In the genomic region with DNA sequence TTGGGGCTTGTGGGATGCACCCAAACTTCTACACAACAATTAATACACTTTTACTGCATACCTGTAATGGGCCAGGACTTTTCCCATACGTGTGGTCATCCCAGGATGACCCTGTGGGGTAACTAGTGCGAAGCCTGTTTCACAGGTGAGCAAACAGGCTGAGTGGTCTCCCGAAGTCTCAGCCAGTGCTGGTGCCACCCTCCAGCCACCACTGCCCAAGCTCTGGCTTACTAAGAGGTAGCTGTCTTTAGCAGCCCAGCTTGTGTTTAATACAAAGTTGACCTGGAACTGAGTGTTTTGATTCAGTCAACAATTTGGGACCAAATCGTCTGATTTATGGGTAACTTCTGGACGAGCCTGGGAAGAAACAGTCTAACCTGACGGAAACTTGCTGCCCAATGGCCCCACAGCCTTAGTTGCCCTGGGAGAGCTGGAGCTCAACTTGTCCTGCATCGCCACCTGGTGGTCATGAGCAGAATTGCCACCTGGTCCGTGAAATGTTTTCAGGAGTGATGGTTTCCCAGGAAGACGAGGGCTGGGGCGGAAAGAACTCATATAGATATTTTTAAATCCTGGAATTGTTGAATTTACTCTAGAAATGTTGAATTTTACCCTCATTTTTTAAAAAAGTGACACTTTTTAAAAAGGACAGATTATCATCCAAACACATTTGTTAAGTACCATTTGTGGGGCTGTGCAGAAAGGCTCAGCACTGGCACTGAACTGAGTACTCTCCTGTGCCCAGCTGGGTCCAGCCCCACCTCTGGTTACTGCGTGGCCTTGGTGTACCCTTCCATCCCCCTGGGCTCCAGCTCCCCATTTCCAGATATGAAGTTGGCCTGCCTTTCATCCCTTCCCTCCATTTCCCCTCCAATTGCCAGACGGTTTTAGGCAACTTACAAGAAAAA, we compare ENCODE assay signal across 9 cellular contexts.
DNase-seq lines count a peak whose midpoint lies in the region; TF ChIP-seq lines count a peak whose summit lies in the region.
"Had no signal": no experiment of that assay in that cellular context is flagged by ENCODE, and none has a peak within 500 bp of the region (broad histone marks: within the 10 kb centered on the region; RNA-seq: fewer than 3 reads in every experiment).

No MANE protein-coding gene starts in this region.

- H2BK5ac ChIP-seq in trophoblast cell (ENCODE audit: low read depth, low read length, poor library complexity) = no peak overlapping the region

- H3K36me3 ChIP-seq in SK-N-SH (replicated peaks in 1 of 2; ENCODE audit: control insufficient read depth in 1 of 2, insufficient read depth in 2 of 2, low read length in 1 of 2) = no peaks in the 10 kb centered on the region
- H3K36me3 ChIP-seq in trophoblast cell (ENCODE audit: control insufficient read depth in 1 of 2, insufficient read depth in 2 of 2, low read length in 2 of 2) = no peaks in the 10 kb centered on the region
- H3K36me3 ChIP-seq: BLaER1 had no signal

- H3K9me3 ChIP-seq in SK-N-SH (no peaks in the 10 kb centered on the region), trophoblast cell (ENCODE audit: insufficient read depth, low read depth, low read length) (no peaks in the 10 kb centered on the region)
- H3K9me3 ChIP-seq: BLaER1 had no signal

- H3K27ac Mint-ChIP-seq in activated naive CD4-positive, alpha-beta T cell treated with anti-CD3 and anti-CD28 coated beads for 36 hours = no peak overlapping the region
- no peak overlapping the region for H3K27ac Mint-ChIP-seq in type B pancreatic cell

- no peak overlapping the region for H4K12ac ChIP-seq in trophoblast cell (ENCODE audit: low read depth, low read length)

- H3K27me3 ChIP-seq in SK-N-SH (ENCODE audit: insufficient read depth) (no peaks in the 10 kb centered on the region), trophoblast cell (ENCODE audit: insufficient read depth, low read length) (no peaks in the 10 kb centered on the region)
- H3K27me3 ChIP-seq: BLaER1 had no signal

- H3K27me3 Mint-ChIP-seq in activated naive CD4-positive, alpha-beta T cell treated with anti-CD3 and anti-CD28 coated beads for 36 hours (ENCODE audit: low read depth) = no peaks in the 10 kb centered on the region
- H3K27me3 Mint-ChIP-seq in type B pancreatic cell = peaks cover 11% of the 10 kb centered on the region

- CTCF ChIA-PET in SK-N-SH (lab: Yijun Ruan, JAX) = interaction anchor here (0.5 to 19.2 kb wide), 63 partner anchors 8 to 1168 kb away, joined by 3 to 488 read pairs (median 4); no protein-coding TSS in a partner anchor
- CTCF ChIA-PET in activated naive CD4-positive, alpha-beta T cell treated with anti-CD3 and anti-CD28 coated beads for 36 hours (lab: Charles Lee) = interaction anchor here (0.6 to 15.9 kb wide), 31 partner anchors 10 to 481 kb away, joined by 3 to 417 read pairs (median 4); a partner anchor contains a TSS

- H4K91ac ChIP-seq in trophoblast cell (ENCODE audit: low read depth, low read length) = peak overlapping the region; percentile 78

- peaks cover 2% of the 10 kb centered on the region for H3K4me1 Mint-ChIP-seq in activated naive CD4-positive, alpha-beta T cell treated with anti-CD3 and anti-CD28 coated beads for 36 hours (ENCODE audit: low read depth)
- H3K4me1 Mint-ChIP-seq in type B pancreatic cell (ENCODE audit: unreplicated experiment) = no peaks in the 10 kb centered on the region

- peak overlapping the region; percentile 50 for H2AK5ac ChIP-seq in trophoblast cell (ENCODE audit: low read length)

- TF ChIP-seq CTCF in SK-N-SH (IDR thresholded peaks at IDR 0.05) (peak; percentile 96), type B pancreatic cell (conservative IDR thresholded peaks at IDR 0.05) (peak; percentile 99)

- peak overlapping the region; percentile 34 for H2BK12ac ChIP-seq in trophoblast cell (ENCODE audit: low read length)

- H3K4me1 ChIP-seq in SK-N-SH (ENCODE audit: control insufficient read depth in 1 of 2, insufficient read depth in 2 of 2, low read depth in 1 of 2, low read length in 1 of 2) (peaks cover 14 to 36% of the 10 kb centered on the region in 2 experiments), trophoblast cell (ENCODE audit: control insufficient read depth in 1 of 2, insufficient read depth in 2 of 2, low read length in 2 of 2) (peaks cover 16 to 23% of the 10 kb centered on the region in 2 experiments)

- DNase-seq in DMS 273 (lab: John Stamatoyannopoulos, UW; ENCODE audit: unreplicated experiment) (peak; percentile 88), DMS 273 treated with DMSO at 0.1 percent for 48 hours (lab: John Stamatoyannopoulos, UW) (no peak), Kasumi-1 (lab: John Stamatoyannopoulos, UW) (peak; percentile 75 to 77), SK-N-SH (peak; percentile 89), glomerular visceral epithelial cell (ENCODE audit: extremely low spot score) (peak; percentile 81), trophoblast cell (peak; percentile 71 to 96), type B pancreatic cell (ENCODE audit: extremely low spot score, unreplicated experiment) (peak; percentile 84)
- peak; percentile 87 for DNase-seq in activated naive CD4-positive, alpha-beta T cell treated with anti-CD3 and anti-CD28 coated beads for 36 hours

- H3K9me3 Mint-ChIP-seq in activated naive CD4-positive, alpha-beta T cell treated with anti-CD3 and anti-CD28 coated beads for 36 hours = no peaks in the 10 kb centered on the region
- H3K9me3 Mint-ChIP-seq in type B pancreatic cell = no peaks in the 10 kb centered on the region

- H3K14ac ChIP-seq in trophoblast cell (ENCODE audit: low read length) = peak overlapping the region; percentile 44

- intact Hi-C loops in activated naive CD4-positive, alpha-beta T cell treated with anti-CD3 and anti-CD28 coated beads for 36 hours (cut with micrococcal nuclease) = loop anchor here (1.0 to 5.0 kb wide), 4 partner anchors 46 to 483 kb away; no protein-coding TSS in a partner anchor

- H3K18ac ChIP-seq in trophoblast cell (ENCODE audit: low read length) = peak overlapping the region; percentile 16

- no peak overlapping the region for H3K23ac ChIP-seq in trophoblast cell (ENCODE audit: low read length)

- peak overlapping the region; percentile 54 for H2AFZ ChIP-seq in SK-N-SH (ENCODE audit: low read depth)
- H2AFZ ChIP-seq in trophoblast cell (ENCODE audit: insufficient read depth, low read length, poor library complexity) = no peak overlapping the region

- POLR2A ChIA-PET in SK-N-SH (lab: Yijun Ruan, JAX) = no interaction called here

- peak; percentile 100 for TF ChIP-seq RAD21 in SK-N-SH (IDR thresholded peaks at IDR 0.05; ENCODE audit: low read length)

- H2BK120ac ChIP-seq in trophoblast cell (ENCODE audit: insufficient read depth, low read length, poor library complexity) = peak overlapping the region; percentile 12

- H3K4me3 ChIP-seq in SK-N-SH (ENCODE audit: low read depth in 2 of 2, low read length in 1 of 2) (no peak overlapping the region), trophoblast cell (ENCODE audit: low read depth, low read length) (no peak overlapping the region)
- H3K4me3 ChIP-seq: BLaER1 had no signal

- H3K27ac ChIP-seq in SK-N-SH (ENCODE audit: low read depth in 2 of 2, low read length in 1 of 2) = peak overlapping the region in 1 of 2 experiments; percentile 100; a peak in 2 of 4 replicates
- H3K27ac ChIP-seq in trophoblast cell (ENCODE audit: low read depth, low read length) = no peak overlapping the region
- H3K27ac ChIP-seq: BLaER1 had no signal

- H3K9ac ChIP-seq in SK-N-SH (peak overlapping the region; percentile 56), trophoblast cell (ENCODE audit: low read length) (peak overlapping the region; percentile 8)
- H3K9ac ChIP-seq: BLaER1 had no signal

- no peak for TF ChIP-seq EP300 in SK-N-SH (IDR thresholded peaks at IDR 0.05; ENCODE audit: borderline replicate concordance in 1 of 2, low read depth in 1 of 2, low read length in 1 of 2)

- no peak overlapping the region for H3K4me3 Mint-ChIP-seq in activated naive CD4-positive, alpha-beta T cell treated with anti-CD3 and anti-CD28 coated beads for 36 hours
- no peak overlapping the region for H3K4me3 Mint-ChIP-seq in type B pancreatic cell

- no peaks in the 10 kb centered on the region for H3K36me3 Mint-ChIP-seq in activated naive CD4-positive, alpha-beta T cell treated with anti-CD3 and anti-CD28 coated beads for 36 hours (ENCODE audit: low read depth)
- H3K36me3 Mint-ChIP-seq in type B pancreatic cell = no peaks in the 10 kb centered on the region

- peaks cover 43% of the 10 kb centered on the region for H3K79me2 ChIP-seq in SK-N-SH (ENCODE audit: insufficient read depth)
- no peaks in the 10 kb centered on the region for H3K79me2 ChIP-seq in trophoblast cell (ENCODE audit: control insufficient read depth, insufficient read depth, low read length, poor library complexity)

- 25% methylated on average over 11 of the region's 12 CpGs for WGBS in SK-N-SH (ENCODE audit: low lambda C conversion rate)
- WGBS in trophoblast cell (ENCODE audit: extremely low coverage, insufficient coverage, insufficient read length) = no CpG with 5 or more reads among the region's 12 CpGs

- H4K20me1 ChIP-seq in SK-N-SH (ENCODE audit: insufficient read depth) = no peaks in the 10 kb centered on the region
- H4K20me1 ChIP-seq: BLaER1 had no signal

- peaks cover 57% of the 10 kb centered on the region for H3F3A ChIP-seq in SK-N-SH (replicated peaks; ENCODE audit: insufficient read depth)

- peak overlapping the region; percentile 20 for H3K4me2 ChIP-seq in SK-N-SH
- H3K4me2 ChIP-seq in trophoblast cell (ENCODE audit: low read length) = no peak overlapping the region

- H4K8ac ChIP-seq in trophoblast cell (ENCODE audit: low read depth, low read length) = no peak overlapping the region

- no peak overlapping the region for H3K4ac ChIP-seq in trophoblast cell (ENCODE audit: low read depth, low read length)

- peaks cover 19% of the 10 kb centered on the region for H3K79me1 ChIP-seq in trophoblast cell (ENCODE audit: low read length)

- H3K9me2 ChIP-seq in SK-N-SH = no peaks in the 10 kb centered on the region

TF ChIP-seq in SK-N-SH, 30 proteins besides CTCF, POLR2A, EP300 and RAD21 (continues in another document):
- TF ChIP-seq NRF1 (IDR thresholded peaks at IDR 0.05; ENCODE audit: low read depth, low read length) (peak; percentile 37; the same call in 1 of the 2 replicates), SIN3A (IDR thresholded peaks at IDR 0.05; ENCODE audit: borderline replicate concordance, low read depth, low read length) (no peak), NFIC (IDR thresholded peaks at IDR 0.05; ENCODE audit: borderline replicate concordance) (no peak), TCF12 (IDR thresholded peaks at IDR 0.05) (peak; percentile 10; the same call in 1 of the 2 replicates), RFX5 (IDR thresholded peaks at IDR 0.05; ENCODE audit: low read length) (no peak), CHD2 (IDR thresholded peaks at IDR 0.05; ENCODE audit: low read length, partially characterized antibody) (no peak), SMC3 (IDR thresholded peaks at IDR 0.05; ENCODE audit: low read depth, low read length) (peak; percentile 99), FOSL2 (IDR thresholded peaks at IDR 0.05; ENCODE audit: borderline replicate concordance, low read depth) (no peak)
- TF ChIP-seq, protein P1, sequence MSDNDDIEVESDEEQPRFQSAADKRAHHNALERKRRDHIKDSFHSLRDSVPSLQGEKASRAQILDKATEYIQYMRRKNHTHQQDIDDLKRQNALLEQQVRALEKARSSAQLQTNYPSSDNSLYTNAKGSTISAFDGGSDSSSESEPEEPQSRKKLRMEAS (IDR thresholded peaks at IDR 0.05; ENCODE audit: low read depth) = 0 out of 2 replicates have a peak, but pooled peaks have one; percentile 55
